In genomic region chrX:66013195-66013816, GRCh38 we compare ENCODE assay signal across 12 cellular contexts. TPM values are rescaled to one million over a fixed set of nuclear protein-coding genes. Genes with fewer than 3 reads are reported as not detected.
DNase-seq lines count a peak whose midpoint lies in the region; ATAC-seq and TF ChIP-seq lines count a peak whose summit lies in the region.
"Had no signal": no experiment of that assay in that cellular context is flagged by ENCODE, and none has a peak within 500 bp of the region (broad histone marks: within the 10 kb centered on the region; RNA-seq: fewer than 3 reads in every experiment).

No MANE protein-coding gene starts in this region.

- DNase-seq in CD14-positive monocyte (ENCODE audit: low spot score) (peak; percentile 44), NAMALWA (ENCODE audit: low spot score) (peak; percentile 6), globus pallidus (ENCODE audit: low spot score) (peak; percentile 35)
- no peak for DNase-seq in CD4-positive, alpha-beta T cell
- DNase-seq in activated CD4-positive, CD25-positive, alpha-beta regulatory T cell (lab: John Stamatoyannopoulos, UW) = no peak
- DNase-seq in effector memory CD4-positive, alpha-beta T cell = no peak
- DNase-seq: H7, left colon, sigmoid colon had no signal

- peak; percentile 32 for ATAC-seq in GM19455 (IDR thresholded peaks at IDR 0.05; ENCODE audit: unreplicated experiment)
- ATAC-seq in CD4-positive, alpha-beta T cell (ENCODE audit: poor library complexity) = no peak
- no peak for ATAC-seq in HG02884 (IDR thresholded peaks at IDR 0.05; ENCODE audit: unreplicated experiment)
- ATAC-seq: left colon had no signal

- no peak overlapping the region for H3K27ac ChIP-seq in CD4-positive, alpha-beta T cell (ENCODE audit: low read depth, low read length)
- no peak overlapping the region for H3K27ac ChIP-seq in effector memory CD4-positive, alpha-beta T cell (ENCODE audit: insufficient read depth, low read length, poor library complexity, severe bottlenecking)
- H3K27ac ChIP-seq: sigmoid colon had no signal

- peaks cover 26% of the 10 kb centered on the region for H3K4me1 ChIP-seq in effector memory CD4-positive, alpha-beta T cell (ENCODE audit: control insufficient read depth, insufficient read depth, low read length, poor library complexity, severe bottlenecking)
- H3K4me1 ChIP-seq: sigmoid colon had no signal

- CTCF ChIA-PET in CD4-positive, alpha-beta T cell (lab: Charles Lee) = no interaction called here

- intact Hi-C loops in CD14-positive monocyte (cut with micrococcal nuclease) = loop anchor here in 1 of 2 donors (10.0 kb wide), 1 partner anchor 319 kb away; no protein-coding TSS in a partner anchor
- intact Hi-C loops in CD4-positive, alpha-beta T cell (cut with DNase I, micrococcal nuclease) = loop anchor here in 1 of 2 experiments (10.0 kb wide), 1 partner anchor 319 kb away; no protein-coding TSS in a partner anchor

- peak overlapping the region; percentile 51 to 77 for H3K4me3 Mint-ChIP-seq in CD14-positive monocyte
- H3K4me3 Mint-ChIP-seq in CD4-positive, alpha-beta T cell = no peak overlapping the region

- no peaks in the 10 kb centered on the region for H3K27me3 ChIP-seq in CD4-positive, alpha-beta T cell (ENCODE audit: control insufficient read depth, insufficient read depth, low read length)
- H3K27me3 ChIP-seq in effector memory CD4-positive, alpha-beta T cell (replicated peaks; ENCODE audit: control insufficient read depth, insufficient read depth, low read length, poor library complexity, severe bottlenecking) = no peaks in the 10 kb centered on the region
- H3K27me3 ChIP-seq: sigmoid colon had no signal

- H3K27me3 Mint-ChIP-seq in CD14-positive monocyte (ENCODE audit: low read depth in 3 of 3) = peaks cover 0 to 1% (median 0%) of the 10 kb centered on the region in 3 donors
- no peaks in the 10 kb centered on the region for H3K27me3 Mint-ChIP-seq in CD4-positive, alpha-beta T cell

- H3K27ac Mint-ChIP-seq in CD14-positive monocyte = peak overlapping the region; percentile 92 to 98 (median 98)
- no peak overlapping the region for H3K27ac Mint-ChIP-seq in CD4-positive, alpha-beta T cell

- POLR2A ChIA-PET in CD4-positive, alpha-beta T cell (lab: Charles Lee) = interaction anchor here (2.7 kb wide), 1 partner anchor 9 kb away, joined by 8 read pairs; no protein-coding TSS in a partner anchor

- no peak overlapping the region for H3K4me3 ChIP-seq in effector memory CD4-positive, alpha-beta T cell (ENCODE audit: insufficient read depth, low read depth, low read length, poor library complexity, severe bottlenecking)
- H3K4me3 ChIP-seq: sigmoid colon had no signal

- H3K9me3 Mint-ChIP-seq in CD14-positive monocyte = peaks cover 0 to 2% (median 0%) of the 10 kb centered on the region in 7 donors
- no peaks in the 10 kb centered on the region for H3K9me3 Mint-ChIP-seq in CD4-positive, alpha-beta T cell

- no peaks in the 10 kb centered on the region for H3K36me3 ChIP-seq in effector memory CD4-positive, alpha-beta T cell (ENCODE audit: control insufficient read depth, insufficient read depth, low read length)
- H3K36me3 ChIP-seq: sigmoid colon had no signal

- peaks cover 60% of the 10 kb centered on the region for H3K4me1 Mint-ChIP-seq in CD14-positive monocyte
- peaks cover 74% of the 10 kb centered on the region for H3K4me1 Mint-ChIP-seq in CD4-positive, alpha-beta T cell (ENCODE audit: low read depth)

- TF ChIP-seq CTCF in CD14-positive monocyte (IDR thresholded peaks at IDR 0.05) = no peak
- TF ChIP-seq CTCF in CD4-positive, alpha-beta T cell (IDR thresholded peaks at IDR 0.05) = no peak

- H3K9me3 ChIP-seq in CD4-positive, alpha-beta T cell (ENCODE audit: control insufficient read depth, low read length) = no peaks in the 10 kb centered on the region
- no peaks in the 10 kb centered on the region for H3K9me3 ChIP-seq in effector memory CD4-positive, alpha-beta T cell (ENCODE audit: control insufficient read depth, low read length)
- H3K9me3 ChIP-seq: sigmoid colon had no signal

- peaks cover 14 to 20% of the 10 kb centered on the region in 2 donors for H3K36me3 Mint-ChIP-seq in CD14-positive monocyte
- no peaks in the 10 kb centered on the region for H3K36me3 Mint-ChIP-seq in CD4-positive, alpha-beta T cell (ENCODE audit: low read depth)

RNA-seq across cellular contexts. Expression of gene VSIG4, which starts 26.6 kb away (rescaled TPM):
- 10 to 100 TPM; 10.2 to 56.8 TPM for polyA plus RNA-seq in CD14-positive monocyte
- under 1 TPM in 1 of 2 experiments, not detected in 1; 0.11 TPM for total RNA-seq in CD4-positive, alpha-beta T cell
- total RNA-seq: H7, HT-29 had no signal

Comparison
In these comparisons a context has a peak if more than half of its experiments do, and no peak if none do; other contexts are left out.
1. DNase-seq: peak in CD14-positive monocyte (single experiment), NAMALWA (single experiment) and globus pallidus (single experiment); none in CD4-positive, alpha-beta T cell (0 of 10), activated CD4-positive, CD25-positive, alpha-beta regulatory T cell (0 of 4) and effector memory CD4-positive, alpha-beta T cell (0 of 3).